ENCODE assay signal across 27 cellular contexts in the genomic region with DNA sequence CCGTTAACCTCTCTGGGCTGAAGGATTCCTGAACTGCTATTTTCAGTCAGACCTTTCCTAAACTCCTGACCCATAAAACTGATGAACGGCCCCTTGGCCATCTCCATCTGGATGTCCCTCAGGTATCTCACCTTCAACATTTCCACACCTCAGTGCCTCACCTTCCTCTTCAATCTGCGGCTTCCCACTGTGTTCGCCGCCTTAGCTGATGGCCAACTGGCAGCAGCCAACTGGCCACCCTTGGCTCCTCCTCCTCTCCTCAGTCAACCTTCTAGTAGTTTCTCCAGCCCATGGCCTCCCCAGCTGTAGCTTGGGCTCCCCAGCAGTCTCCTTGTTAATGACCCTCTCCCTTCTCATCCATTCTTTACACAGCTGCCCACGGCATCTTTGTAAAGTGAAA. TPM values are rescaled to one million over a fixed set of nuclear protein-coding genes. Genes with fewer than 3 reads are reported as not detected.
"Had no signal": no experiment of that assay in that cellular context is flagged by ENCODE, and none has a peak within 500 bp of the region (broad histone marks: within the 10 kb centered on the region; RNA-seq: fewer than 3 reads in every experiment).

No MANE protein-coding gene starts in this region.

- H3K4me1 Mint-ChIP-seq: natural killer cell, WTC11 had no signal

- DNase-seq: activated CD8-positive, alpha-beta T cell treated with anti-CD3 and anti-CD28 coated beads, Interleukin-2, amount 10 ng/mL, durations not matched to agents 7 days and 5 days; activated T-cell treated with anti-CD3 and anti-CD28 coated beads, Interleukin-2, amount 50 U/mL, for 24 hours; anterior cingulate cortex; body of pancreas; dorsolateral prefrontal cortex; effector memory CD8-positive, alpha-beta T cell; hippocampal formation; left colon; natural killer cell; posterior cingulate gyrus; right cardiac atrium; SK-N-SH; stimulated activated CD4-positive, alpha-beta T cell treated with anti-CD3 and anti-CD28 coated beads, Interleukin-2, amount 100 ng/mL, for 48 hours; stimulated activated naive CD4-positive, alpha-beta T cell treated with Interleukin-2 at 50 U/mL for 16 hours; SW 1271; testis; transverse colon had no signal

- H3K9me3 Mint-ChIP-seq: activated T-cell treated with anti-CD3 and anti-CD28 coated beads, Interleukin-2, amount 50 U/mL, for 24 hours; effector memory CD8-positive, alpha-beta T cell; natural killer cell; T-helper 1 cell treated with Interleukin-12 subunit alpha and Interleukin-12 subunit beta and Interleukin-4 antibody, amounts not matched to agents 30 μg/mL and 1 μg/mL, for 36 hours; WTC11 had no signal

- H3K27ac Mint-ChIP-seq: activated CD8-positive, alpha-beta T cell treated with anti-CD3 and anti-CD28 coated beads, Interleukin-2, amount 10 ng/mL, durations not matched to agents 7 days and 5 days; activated naive CD8-positive, alpha-beta T cell; activated T-cell treated with anti-CD3 and anti-CD28 coated beads, Interleukin-2, amount 50 U/mL, for 24 hours; effector memory CD8-positive, alpha-beta T cell; natural killer cell; T-helper 1 cell treated with Interleukin-12 subunit alpha and Interleukin-12 subunit beta and Interleukin-4 antibody, amounts not matched to agents 30 μg/mL and 1 μg/mL, for 36 hours; WTC11 had no signal

- ATAC-seq: activated CD8-positive, alpha-beta T cell treated with anti-CD3 and anti-CD28 coated beads, Interleukin-2, amount 10 ng/mL, durations not matched to agents 7 days and 5 days; body of pancreas; effector memory CD8-positive, alpha-beta T cell; gastroesophageal sphincter; left colon; natural killer cell; right cardiac atrium; WTC11 had no signal

- H3K4me3 Mint-ChIP-seq: activated CD8-positive, alpha-beta T cell treated with anti-CD3 and anti-CD28 coated beads, Interleukin-2, amount 10 ng/mL, durations not matched to agents 7 days and 5 days; activated naive CD8-positive, alpha-beta T cell; activated T-cell treated with anti-CD3 and anti-CD28 coated beads, Interleukin-2, amount 50 U/mL, for 24 hours; effector memory CD8-positive, alpha-beta T cell; natural killer cell; T-helper 1 cell treated with Interleukin-12 subunit alpha and Interleukin-12 subunit beta and Interleukin-4 antibody, amounts not matched to agents 30 μg/mL and 1 μg/mL, for 36 hours; WTC11 had no signal

- H3K27me3 Mint-ChIP-seq: activated naive CD8-positive, alpha-beta T cell; activated T-cell treated with anti-CD3 and anti-CD28 coated beads, Interleukin-2, amount 50 U/mL, for 24 hours; effector memory CD8-positive, alpha-beta T cell had no signal

RNA-seq across cellular contexts. Expression of gene PHOX2A, which starts 55.0 kb away (rescaled TPM):
- total RNA-seq: activated CD8-positive, alpha-beta T cell treated with anti-CD3 and anti-CD28 coated beads, Interleukin-2, amount 10 ng/mL, durations not matched to agents 7 days and 5 days; body of pancreas; cerebellum; endothelial cell of umbilical vein; fibroblast of lung; fibroblast of villous mesenchyme; lower leg skin; natural killer cell; omental fat pad; right cardiac atrium had no signal
